ENCODE assay signal across 32 cellular contexts in the genomic region with DNA sequence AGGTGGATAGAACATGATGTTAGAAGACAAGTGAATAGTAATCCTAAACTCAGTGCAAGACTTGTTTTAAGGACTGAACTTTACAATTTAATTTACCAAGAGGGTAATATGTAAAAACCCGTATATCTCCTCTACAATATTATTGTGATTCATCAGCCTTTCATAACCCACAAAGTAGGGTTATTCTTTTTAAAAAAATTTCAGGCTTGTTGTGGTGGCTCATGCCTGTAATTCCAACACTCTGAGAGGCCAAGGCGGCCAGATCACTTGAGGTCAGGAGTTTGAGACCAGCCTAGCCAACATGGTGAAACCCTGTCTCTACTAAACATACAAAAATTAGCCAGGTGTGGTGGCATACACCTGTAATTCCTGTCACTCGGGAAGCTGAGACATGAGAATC. TPM values are rescaled to one million over a fixed set of nuclear protein-coding genes. Genes with fewer than 3 reads are reported as not detected.
A peak's percentile ranks its signal among the peaks of the same experiment; 100 is the strongest.
DNase-seq lines count a peak whose midpoint lies in the region; ATAC-seq, FAIRE-seq and TF ChIP-seq lines count a peak whose summit lies in the region.
"Had no signal": no experiment of that assay in that cellular context is flagged by ENCODE, and none has a peak within 500 bp of the region (broad histone marks: within the 10 kb centered on the region; RNA-seq: fewer than 3 reads in every experiment).

No MANE protein-coding gene starts in this region.

- H3F3A ChIP-seq in smooth muscle cell (ENCODE audit: low read depth), result no peaks in the 10 kb centered on the region

- H3K27ac ChIP-seq in smooth muscle cell (ENCODE audit: low read depth) (peak overlapping the region; percentile 41), pancreas (no peak overlapping the region)
- H3K27ac ChIP-seq: epithelial cell of prostate, hepatocyte, tibial nerve had no signal

- peak overlapping the region; percentile 10 for H3K4me2 ChIP-seq in smooth muscle cell
- H3K4me2 ChIP-seq: hepatocyte had no signal

- peaks cover 24% of the 10 kb centered on the region for H3K4me1 ChIP-seq in adipocyte (ENCODE audit: control insufficient read depth, insufficient read depth, low read length)
- peaks cover 5% of the 10 kb centered on the region for H3K4me1 ChIP-seq in smooth muscle cell (ENCODE audit: low read depth)
- H3K4me1 ChIP-seq in pancreas, result no peaks in the 10 kb centered on the region
- H3K4me1 ChIP-seq: tibial nerve had no signal

- ATAC-seq in GM21619 (IDR thresholded peaks at IDR 0.05; ENCODE audit: unreplicated experiment), result no peak
- no peak for ATAC-seq in GM18520 (IDR thresholded peaks at IDR 0.05; ENCODE audit: unreplicated experiment)
- ATAC-seq in pancreas, result no peak
- ATAC-seq: CD8-positive, alpha-beta T cell; sciatic nerve; stimulated activated naive CD8-positive, alpha-beta T cell treated with anti-CD3 and anti-CD28 coated beads, Interleukin-15, amount 100 ng/mL, for 72 hours had no signal

- no peak for TF ChIP-seq CTCF in smooth muscle cell (IDR thresholded peaks at IDR 0.05; ENCODE audit: borderline replicate concordance, insufficient read depth, poor library complexity, severe bottlenecking)
- no peak for TF ChIP-seq CTCF in pancreas (IDR thresholded peaks at IDR 0.05)

- DNase-seq in HCEC 1CT (peak; percentile 58), adipocyte (ENCODE audit: low read depth) (peak; percentile 30), fibroblast of peridontal ligament (ENCODE audit: extremely low read depth) (peak; percentile 51), smooth muscle cell (lab: John Stamatoyannopoulos, UW; ENCODE audit: unreplicated experiment) (no peak), pancreas (no peak)
- DNase-seq: activated CD4-positive, CD25-positive, alpha-beta regulatory T cell treated with anti-CD3 and anti-CD28 coated beads, Interleukin-2, amount 50 U/mL, for 72 hours; activated CD8-positive, alpha-beta memory T cell treated with anti-CD3 and anti-CD28 coated beads for 24 hours; activated naive CD4-positive, alpha-beta T cell treated with Interleukin-2 at 50 U/mL for 16 hours; activated T-cell treated with anti-CD3 and anti-CD28 coated beads, Interleukin-2, amount 50 U/mL, for 1 hour; amygdala; CD8-positive, alpha-beta T cell; DMS 273 treated with DMSO at 0.1 percent for 48 hours; foreskin melanocyte; GDM1; Karpas-422; NCI-H1092; NCI-H187 treated with DMSO at 0.1 percent for 48 hours; NCI-H69; posterior cingulate gyrus; stimulated activated naive CD8-positive, alpha-beta T cell treated with anti-CD3 and anti-CD28 coated beads, Interleukin-15, amount 100 ng/mL, for 72 hours; T-helper 1 cell had no signal

- H3K9me3 ChIP-seq in adipocyte (ENCODE audit: control insufficient read depth, low read length), result no peaks in the 10 kb centered on the region
- H3K9me3 ChIP-seq in smooth muscle cell (replicated peaks; ENCODE audit: low read depth), result no peaks in the 10 kb centered on the region
- no peaks in the 10 kb centered on the region for H3K9me3 ChIP-seq in pancreas
- H3K9me3 ChIP-seq: tibial nerve had no signal

- H3K36me3 ChIP-seq in adipocyte (ENCODE audit: control insufficient read depth, insufficient read depth, low read length, severe bottlenecking) (no peaks in the 10 kb centered on the region), smooth muscle cell (ENCODE audit: low read depth) (no peaks in the 10 kb centered on the region), pancreas (no peaks in the 10 kb centered on the region)
- H3K36me3 ChIP-seq: tibial nerve had no signal

- intact Hi-C loops in pancreas (cut with DNase I), result no loop called here

- FAIRE-seq in pancreas (lab: Jason Lieb, UNC), result no peak
- FAIRE-seq: GM18507 had no signal

- H3K9ac ChIP-seq in adipocyte (ENCODE audit: low read length) (peak overlapping the region; percentile 23), smooth muscle cell (ENCODE audit: low read depth) (no peak overlapping the region)

- no peaks in the 10 kb centered on the region for H3K79me2 ChIP-seq in smooth muscle cell (ENCODE audit: low read depth)
- H3K79me2 ChIP-seq: hepatocyte had no signal

- H3K4me3 ChIP-seq in adipocyte (ENCODE audit: low read length), result no peak overlapping the region
- H3K4me3 ChIP-seq in smooth muscle cell, result no peak overlapping the region
- H3K4me3 ChIP-seq in pancreas, result no peak overlapping the region
- H3K4me3 ChIP-seq: hepatocyte, tibial nerve had no signal

- H3K27me3 ChIP-seq in adipocyte (replicated peaks; ENCODE audit: control insufficient read depth, insufficient read depth, low read length) (no peaks in the 10 kb centered on the region), smooth muscle cell (ENCODE audit: low read depth) (no peaks in the 10 kb centered on the region), pancreas (no peaks in the 10 kb centered on the region)
- H3K27me3 ChIP-seq: hepatocyte, tibial nerve had no signal

- H4K20me1 ChIP-seq in smooth muscle cell (ENCODE audit: low read depth), result no peaks in the 10 kb centered on the region

- 78% methylated on average over 3 of the region's 3 CpGs for WGBS in smooth muscle cell (ENCODE audit: low lambda C conversion rate)
- WGBS in pancreas, 2 donors, result 83 to 92% methylated on average over 3 of the region's 3 CpGs

- H2AFZ ChIP-seq in smooth muscle cell (ENCODE audit: low read depth), result no peak overlapping the region
- H2AFZ ChIP-seq: hepatocyte had no signal

RNA-seq across cellular contexts. Expression of a gene that starts 7.2 kb away (rescaled TPM):
- not detected in 2 replicates for total RNA-seq in smooth muscle cell
- polyA plus RNA-seq in smooth muscle cell, result not detected in 2 replicates
- under 1 TPM in 1 of 6 donors, not detected in 5; 0.37 TPM for total RNA-seq in pancreas
- not detected for polyA plus RNA-seq in pancreas
- total RNA-seq: CD8-positive, alpha-beta T cell; H4; liver; RPMI7951; sciatic nerve; SK-MEL-5; tibial nerve had no signal
- polyA plus RNA-seq: liver had no signal

RNA-seq across cellular contexts. Expression of a gene that starts 26.2 kb away (rescaled TPM):
- total RNA-seq in smooth muscle cell (not detected in 2 replicates), pancreas (not detected)
- polyA plus RNA-seq in smooth muscle cell (0.63 TPM in 1 of 2 replicates, not detected in the other), pancreas (not detected)
- total RNA-seq: CD8-positive, alpha-beta T cell; H4; liver; RPMI7951; sciatic nerve; SK-MEL-5; tibial nerve had no signal
- polyA plus RNA-seq: hepatocyte had no signal

Comparison
In these comparisons a context has a peak if more than half of its experiments do, and no peak if none do; other contexts are left out.
1. DNase-seq: peak in HCEC 1CT (single experiment), adipocyte (single experiment) and fibroblast of peridontal ligament (single experiment); none in smooth muscle cell (single experiment) and pancreas (0 of 6).